In the genomic region with DNA sequence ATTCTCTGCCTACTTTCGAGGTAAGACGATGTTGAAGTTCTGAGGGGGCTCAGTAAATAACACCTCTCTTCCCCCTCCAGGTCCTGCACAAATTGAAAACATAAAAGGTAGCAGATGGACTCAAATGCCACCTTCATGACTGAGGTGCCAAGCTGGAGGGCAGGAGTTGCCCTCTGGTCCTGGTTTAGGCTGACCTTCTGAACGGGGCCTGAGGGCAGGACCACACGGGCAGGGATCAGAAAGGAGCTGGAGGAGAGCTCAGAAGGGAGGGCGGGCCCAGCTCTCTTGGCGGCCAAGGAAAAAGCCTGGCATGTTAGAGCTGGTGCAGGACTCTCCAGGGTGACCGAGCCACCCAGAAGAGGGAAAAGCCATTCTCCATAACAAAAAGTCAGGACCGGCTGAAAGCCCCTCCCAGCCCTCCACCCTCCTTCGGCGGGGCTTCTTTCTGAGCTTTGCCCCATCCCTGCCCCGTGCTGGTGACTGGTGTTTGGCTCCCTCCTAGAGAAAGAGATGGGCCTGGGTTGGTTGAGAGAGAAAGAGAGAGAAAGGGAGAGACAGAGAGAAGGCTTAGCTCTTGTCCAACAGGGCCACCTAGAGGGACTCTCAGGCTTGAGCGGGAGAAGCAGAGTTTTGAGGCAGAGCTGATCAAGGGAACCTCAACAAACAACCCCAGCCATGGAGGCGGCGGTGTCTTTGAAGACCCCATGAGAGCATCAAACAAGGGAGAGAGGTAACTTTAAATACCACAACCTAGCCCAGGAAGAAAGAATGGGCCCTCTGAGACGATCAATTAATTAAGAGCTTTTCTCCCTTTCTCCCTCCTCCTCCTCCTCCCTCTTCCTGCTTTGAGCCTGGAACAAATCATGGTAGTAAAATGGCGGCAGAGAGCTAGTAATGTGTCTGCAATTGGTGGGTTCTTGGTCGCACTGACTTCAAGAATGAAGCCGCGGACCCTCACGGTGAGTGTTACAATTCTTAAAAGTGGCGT, we compare ENCODE assay signal across 8 cellular contexts. TPM values are rescaled to one million over a fixed set of nuclear protein-coding genes. Genes with fewer than 3 reads are reported as not detected.
DNase-seq lines count a peak whose midpoint lies in the region; ATAC-seq and TF ChIP-seq lines count a peak whose summit lies in the region.

No MANE protein-coding gene starts in this region.

- H3K9ac ChIP-seq in iPS-20b (ENCODE audit: low read depth, low read length), result no peak overlapping the region

- H3K4me1 ChIP-seq in iPS-20b (ENCODE audit: insufficient read depth, low read length) (no peaks in the 10 kb centered on the region), testis (no peaks in the 10 kb centered on the region)

- no peak overlapping the region for H3K4me3 Mint-ChIP-seq in activated naive CD8-positive, alpha-beta T cell treated with anti-CD3 and anti-CD28 coated beads, Interleukin-2, amount 10 ng/mL, durations not matched to agents 7 days and 5 days

- H3K27ac Mint-ChIP-seq in activated naive CD8-positive, alpha-beta T cell treated with anti-CD3 and anti-CD28 coated beads, Interleukin-2, amount 10 ng/mL, durations not matched to agents 7 days and 5 days, result peak overlapping the region; percentile 39

- 71 to 73% methylated on average over 17 to 21 of the region's 21 CpGs for WGBS in testis, 2 donors

- DNase-seq in CD1c-positive myeloid dendritic cell (ENCODE audit: extremely low spot score), result peak; percentile 36
- DNase-seq in NCI-H1930 (lab: John Stamatoyannopoulos, UW), result peak; percentile 25 to 37
- peak; percentile 46 for DNase-seq in activated naive CD8-positive, alpha-beta T cell treated with anti-CD3 and anti-CD28 coated beads, Interleukin-2, amount 10 ng/mL, durations not matched to agents 7 days and 5 days
- DNase-seq in testis, result peak; percentile 48
- DNase-seq in NK-92 (lab: John Stamatoyannopoulos, UW; ENCODE audit: unreplicated experiment), result no peak

- H3K9me3 ChIP-seq in iPS-20b (ENCODE audit: insufficient read depth, low read depth, low read length), result no peaks in the 10 kb centered on the region
- no peaks in the 10 kb centered on the region for H3K9me3 ChIP-seq in testis

- H3K36me3 ChIP-seq in iPS-20b (ENCODE audit: insufficient read depth, low read depth, low read length) (no peaks in the 10 kb centered on the region), testis (ENCODE audit: low read depth, missing control alignments) (no peaks in the 10 kb centered on the region)

- POLR2A ChIA-PET in activated naive CD8-positive, alpha-beta T cell treated with anti-CD3 and anti-CD28 coated beads, Interleukin-2, amount 10 ng/mL, durations not matched to agents 7 days and 5 days (lab: Charles Lee), result interaction anchor here (1.3 to 1.7 kb wide), 3 partner anchors 8 to 84 kb away, joined by 3 to 13 read pairs (median 7); a partner anchor contains a TSS

- intact Hi-C loops in testis (cut with DNase I; ENCODE audit: low total_unique reads), result no loop called here

- no peaks in the 10 kb centered on the region for H3K9me3 Mint-ChIP-seq in activated naive CD8-positive, alpha-beta T cell treated with anti-CD3 and anti-CD28 coated beads, Interleukin-2, amount 10 ng/mL, durations not matched to agents 7 days and 5 days

- H3K27me3 ChIP-seq in iPS-20b (ENCODE audit: insufficient read depth, low read length) (no peaks in the 10 kb centered on the region), testis (no peaks in the 10 kb centered on the region)

- no peak for TF ChIP-seq CTCF in testis (IDR thresholded peaks at IDR 0.05)

- no peak overlapping the region for H3K27ac ChIP-seq in iPS-20b (ENCODE audit: low read length)
- H3K27ac ChIP-seq in testis, result no peak overlapping the region

- H3K4me3 ChIP-seq in iPS-20b (ENCODE audit: low read length), result 0 out of 2 replicates have a peak overlapping the region, but pooled peaks have one; percentile 1
- no peak overlapping the region for H3K4me3 ChIP-seq in testis

- peaks cover 2% of the 10 kb centered on the region for H3K36me3 Mint-ChIP-seq in activated naive CD8-positive, alpha-beta T cell treated with anti-CD3 and anti-CD28 coated beads, Interleukin-2, amount 10 ng/mL, durations not matched to agents 7 days and 5 days

- no peak for TF ChIP-seq POLR2A in testis (IDR thresholded peaks at IDR 0.05)

- no peaks in the 10 kb centered on the region for H3K27me3 Mint-ChIP-seq in activated naive CD8-positive, alpha-beta T cell treated with anti-CD3 and anti-CD28 coated beads, Interleukin-2, amount 10 ng/mL, durations not matched to agents 7 days and 5 days

- peaks cover 15% of the 10 kb centered on the region for H3K4me1 Mint-ChIP-seq in activated naive CD8-positive, alpha-beta T cell treated with anti-CD3 and anti-CD28 coated beads, Interleukin-2, amount 10 ng/mL, durations not matched to agents 7 days and 5 days

- ATAC-seq in GM18511 (IDR thresholded peaks at IDR 0.05; ENCODE audit: unreplicated experiment) (peak; percentile 68), GM19328 (IDR thresholded peaks at IDR 0.05; ENCODE audit: unreplicated experiment) (no peak)
- peak; percentile 84 for ATAC-seq in activated naive CD8-positive, alpha-beta T cell treated with anti-CD3 and anti-CD28 coated beads, Interleukin-2, amount 10 ng/mL, durations not matched to agents 7 days and 5 days (ENCODE audit: low read depth)

RNA-seq across cellular contexts. Expression of a gene that starts 50.8 kb away (rescaled TPM):
- total RNA-seq in activated naive CD8-positive, alpha-beta T cell treated with anti-CD3 and anti-CD28 coated beads, Interleukin-2, amount 10 ng/mL, durations not matched to agents 7 days and 5 days, result 100 to 1,000 TPM; 446 to 480 TPM
- 10 to 100 TPM in 1 of 2 donors, 1 to 10 TPM in 1; 8.5 to 11.1 TPM for total RNA-seq in testis
- polyA plus RNA-seq in testis (ENCODE audit: insufficient read depth, low read depth, low replicate concordance), result 16.9 TPM

RNA-seq across cellular contexts. Expression of a gene that starts 60.0 kb away (rescaled TPM):
- 10 to 100 TPM; 24.3 to 25.8 TPM for total RNA-seq in activated naive CD8-positive, alpha-beta T cell treated with anti-CD3 and anti-CD28 coated beads, Interleukin-2, amount 10 ng/mL, durations not matched to agents 7 days and 5 days
- total RNA-seq in testis, result 1 to 10 TPM; 2.5 to 3.6 TPM
- polyA plus RNA-seq in testis (ENCODE audit: insufficient read depth, low read depth, low replicate concordance), result 4.0 TPM

Comparison
In these comparisons a context has a peak if more than half of its experiments do, and no peak if none do; other contexts are left out.
1. RNA of a gene that starts 50.8 kb away (total RNA-seq): 446 to 480 TPM in activated naive CD8-positive, alpha-beta T cell treated with anti-CD3 and anti-CD28 coated beads, Interleukin-2, amount 10 ng/mL, durations not matched to agents 7 days and 5 days; 8.5 to 11.1 TPM in testis; every median in the first group is over 10 times any median in the second.
2. RNA of a gene that starts 60.0 kb away (total RNA-seq): 24.3 to 25.8 TPM in activated naive CD8-positive, alpha-beta T cell treated with anti-CD3 and anti-CD28 coated beads, Interleukin-2, amount 10 ng/mL, durations not matched to agents 7 days and 5 days; 2.5 to 3.6 TPM in testis; every median in the first group is over 4 times any median in the second.